ENCODE assay signal across 9 cellular contexts in genomic region chr9:34522091-34522887, GRCh38.
DNase-seq lines count a peak whose midpoint lies in the region; FAIRE-seq and TF ChIP-seq lines count a peak whose summit lies in the region.
"Had no signal": no experiment of that assay in that cellular context is flagged by ENCODE, and none has a peak within 500 bp of the region (broad histone marks: within the 10 kb centered on the region; RNA-seq: fewer than 3 reads in every experiment).

No MANE protein-coding gene starts in this region.

- H3K27ac ChIP-seq in SK-N-MC: no peak overlapping the region

- no peaks in the 10 kb centered on the region for H3K36me3 ChIP-seq in SK-N-MC (ENCODE audit: insufficient read depth, low read length)

- TF ChIP-seq CTCF in foreskin fibroblast (IDR thresholded peaks at IDR 0.05; ENCODE audit: low read depth, low read length) (no peak), D721Med (IDR thresholded peaks at IDR 0.05; ENCODE audit: insufficient read depth, missing control alignments) (no peak)

- peak overlapping the region; percentile 76 for H3K4me3 ChIP-seq in SK-N-MC
- peak overlapping the region; percentile 22 to 36 for H3K4me3 ChIP-seq in foreskin fibroblast (ENCODE audit: low read depth in 1 of 2, low read length in 2 of 2)

- FAIRE-seq in D721Med (lab: Jason Lieb, UNC): no peak
- FAIRE-seq: A204.1 had no signal

- no peaks in the 10 kb centered on the region for H3K9me3 ChIP-seq in SK-N-MC (ENCODE audit: low read depth, low read length)

- H3K9ac ChIP-seq in SK-N-MC (ENCODE audit: insufficient read length): peak overlapping the region; percentile 43

- DNase-seq in DMS 273 (lab: John Stamatoyannopoulos, UW; ENCODE audit: unreplicated experiment): peak; percentile 28
- DNase-seq in DMS 273 treated with DMSO at 0.1 percent for 48 hours (lab: John Stamatoyannopoulos, UW): no peak
- DNase-seq in SK-N-MC (ENCODE audit: low read depth, low spot score): no peak
- DNase-seq in foreskin fibroblast: no peak
- peak; percentile 58 for DNase-seq in retina
- DNase-seq in D721Med (ENCODE audit: insufficient read length, low spot score): no peak
- DNase-seq in stimulated activated CD4-positive, alpha-beta T cell treated with anti-CD3 and anti-CD28 coated beads, Interleukin-4, amount 100 ng/mL, for 1 hour: no peak
- no peak for DNase-seq in NK-92 (lab: John Stamatoyannopoulos, UW; ENCODE audit: unreplicated experiment)

Comparison
In these comparisons a context has a peak if more than half of its experiments do, and no peak if none do; other contexts are left out.
1. DNase-seq: peak in DMS 273 (single experiment) and retina (single experiment); none in DMS 273 treated with DMSO at 0.1 percent for 48 hours (single experiment), SK-N-MC (single experiment), foreskin fibroblast (0 of 2), D721Med (single experiment), stimulated activated CD4-positive, alpha-beta T cell treated with anti-CD3 and anti-CD28 coated beads, Interleukin-4, amount 100 ng/mL, for 1 hour (single experiment) and NK-92 (single experiment).